In the genomic region with DNA sequence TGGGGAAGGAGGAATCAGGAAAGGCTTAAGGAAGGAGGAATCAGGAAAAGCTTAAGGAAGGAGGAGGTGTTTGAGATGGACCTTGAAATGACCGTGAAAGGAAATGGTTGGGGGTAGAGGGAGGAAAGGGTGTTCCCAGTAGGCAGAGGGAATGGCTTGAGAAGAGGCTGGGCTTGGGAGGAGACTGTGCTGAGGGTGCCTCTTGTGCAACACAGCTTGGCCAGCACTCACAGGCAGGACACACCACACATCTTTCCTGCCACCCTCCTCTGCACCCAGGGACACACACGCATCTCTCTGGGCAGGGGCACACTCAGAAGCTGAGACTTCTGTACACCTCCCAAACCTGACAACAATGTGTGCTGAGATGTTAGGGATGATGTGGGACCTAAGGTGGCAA, we compare ENCODE assay signal across 25 cellular contexts.
A peak's percentile ranks its signal among the peaks of the same experiment; 100 is the strongest.
DNase-seq lines count a peak whose midpoint lies in the region; ATAC-seq and TF ChIP-seq lines count a peak whose summit lies in the region.
"Had no signal": no experiment of that assay in that cellular context is flagged by ENCODE, and none has a peak within 500 bp of the region (broad histone marks: within the 10 kb centered on the region; RNA-seq: fewer than 3 reads in every experiment).

No MANE protein-coding gene starts in this region.

- TF ChIP-seq POLR2A in esophagus muscularis mucosa (IDR thresholded peaks at IDR 0.05; ENCODE audit: low read depth) = no peak

- ATAC-seq in left colon (peak; percentile 61), sciatic nerve (peak; percentile 33), HG03108 (IDR thresholded peaks at IDR 0.05; ENCODE audit: unreplicated experiment) (no peak), HG03159 (IDR thresholded peaks at IDR 0.05; ENCODE audit: unreplicated experiment) (no peak)
- ATAC-seq: activated CD8-positive, alpha-beta memory T cell treated with anti-CD3 and anti-CD28 coated beads, Interleukin-2, amount 10 ng/mL, durations not matched to agents 7 days and 5 days; HCT116; naive thymus-derived CD8-positive, alpha-beta T cell; pancreas; stimulated activated naive CD8-positive, alpha-beta T cell treated with anti-CD3 and anti-CD28 coated beads, Interleukin-15, amount 100 ng/mL, for 72 hours; T-cell had no signal

- intact Hi-C loops in esophagus muscularis mucosa (cut with DNase I) = loop anchor here (10.0 kb wide), 1 partner anchor 169 kb away; no protein-coding TSS in a partner anchor
- intact Hi-C loops in left colon (cut with DNase I, micrococcal nuclease) = no loop called here
- intact Hi-C loops in sciatic nerve (cut with DNase I) = no loop called here

- WGBS in esophagus muscularis mucosa = 61% methylated on average over 2 of the region's 2 CpGs

- no peak overlapping the region for H3K4me3 ChIP-seq in AG10803 (ENCODE audit: low read length)
- H3K4me3 ChIP-seq in esophagus muscularis mucosa = no peak overlapping the region
- H3K4me3 ChIP-seq: pancreas, smooth muscle cell had no signal

- no peaks in the 10 kb centered on the region for H3K36me3 ChIP-seq in esophagus muscularis mucosa
- H3K36me3 ChIP-seq: pancreas had no signal

- TF ChIP-seq CTCF in AG10803 (conservative IDR thresholded peaks at IDR 0.05; ENCODE audit: low read length) = no peak
- TF ChIP-seq CTCF in esophagus muscularis mucosa (IDR thresholded peaks at IDR 0.05) = no peak

- peak; percentile 60 for DNase-seq in AG10803 (ENCODE audit: low read depth)
- no peak for DNase-seq in esophagus muscularis mucosa (ENCODE audit: extremely low spot score)
- no peak for DNase-seq in left colon
- DNase-seq in sciatic nerve (ENCODE audit: low spot score) = no peak
- DNase-seq in NCI-H128 (lab: John Stamatoyannopoulos, UW; ENCODE audit: unreplicated experiment) = no peak
- no peak for DNase-seq in occipital lobe (lab: John Stamatoyannopoulos, UW)
- DNase-seq: activated CD4-positive, alpha-beta T cell treated with anti-CD3 and anti-CD28 coated beads for 48 hours; activated CD8-positive, alpha-beta memory T cell treated with anti-CD3 and anti-CD28 coated beads, Interleukin-2, amount 10 ng/mL, durations not matched to agents 7 days and 5 days; Caco-2; effector CD8-positive, alpha-beta T cell; EL; mesendoderm; naive thymus-derived CD8-positive, alpha-beta T cell; NCI-H187 treated with DMSO at 0.1 percent for 48 hours; NCI-H774; OCI-M1; pancreas; SIG-M5; stimulated activated CD4-positive, alpha-beta T cell treated with anti-CD3 and anti-CD28 coated beads, Interleukin-4, amount 100 ng/mL, for 1 hour; stimulated activated naive CD8-positive, alpha-beta T cell treated with anti-CD3 and anti-CD28 coated beads, Interleukin-15, amount 100 ng/mL, for 72 hours; T-cell had no signal

- no peaks in the 10 kb centered on the region for H3K27me3 ChIP-seq in esophagus muscularis mucosa
- H3K27me3 ChIP-seq: pancreas had no signal

- H3K9me3 ChIP-seq in esophagus muscularis mucosa = no peaks in the 10 kb centered on the region
- H3K9me3 ChIP-seq: Caco-2, pancreas had no signal

- H3K27ac ChIP-seq in esophagus muscularis mucosa (replicated peaks in 1 of 4) = peak overlapping the region; percentile 84 to 89 (median 87)
- H3K27ac ChIP-seq: pancreas had no signal

- peaks cover 54 to 79% (median 75%) of the 10 kb centered on the region in 4 donors for H3K4me1 ChIP-seq in esophagus muscularis mucosa
- H3K4me1 ChIP-seq: pancreas had no signal

- TF ChIP-seq EP300 in esophagus muscularis mucosa (IDR thresholded peaks at IDR 0.05) = no peak

Comparison
In these comparisons a context has a peak if more than half of its experiments do, and no peak if none do; other contexts are left out.
1. ATAC-seq: peak in left colon (single experiment) and sciatic nerve (single experiment); none in HG03108 (single experiment) and HG03159 (single experiment).